In genomic region chr16:70370924-70371323, GRCh38 we compare ENCODE assay signal across 21 cellular contexts.
"Had no signal": no experiment of that assay in that cellular context is flagged by ENCODE, and none has a peak within 500 bp of the region (broad histone marks: within the 10 kb centered on the region; RNA-seq: fewer than 3 reads in every experiment).

No MANE protein-coding gene starts in this region.

- H3K36me3 ChIP-seq: ovary had no signal

- H3K9me3 ChIP-seq: left ventricle myocardium inferior, mucosa of descending colon, ovary, suprapubic skin, tibial artery, upper lobe of right lung had no signal

- H3K27ac ChIP-seq: brain microvascular endothelial cell, foreskin keratinocyte, left ventricle myocardium inferior, ovary, suprapubic skin, tibial artery, upper lobe of right lung had no signal

- H3K4me3 ChIP-seq: left ventricle myocardium inferior, lung, mucosa of descending colon, ovary, skin epidermis, suprapubic skin, tibial artery, upper lobe of right lung had no signal

- H3K27me3 ChIP-seq: brain microvascular endothelial cell, foreskin keratinocyte, ovary, suprapubic skin, tibial artery, upper lobe of right lung had no signal

- H3K27ac Mint-ChIP-seq: activated CD4-positive, alpha-beta T cell treated with anti-CD3 and anti-CD28 coated beads for 36 hours; T-helper 2 cell treated with Interferon-gamma antibody and Interleukin-4, amounts not matched to agents 5 μg/mL and 100 μg/mL, for 36 hours had no signal

- DNase-seq: activated CD4-positive, alpha-beta T cell treated with anti-CD3 and anti-CD28 coated beads for 36 hours; activated CD4-positive, CD25-positive, alpha-beta regulatory T cell; activated gamma-delta T cell treated with Interleukin-2 at 50 U/mL for 16 hours; amniotic stem cell; brain microvascular endothelial cell; foreskin keratinocyte; left ventricle myocardium inferior; mesendoderm; mucosa of descending colon; ovary; retina; stimulated activated CD4-positive, alpha-beta T cell treated with anti-CD3 and anti-CD28 coated beads, Interleukin-12 subunit alpha, Interleukin-12 subunit beta, amount 100 ng/mL, for 4 hours; stimulated activated CD4-positive, alpha-beta T cell treated with anti-CD3 and anti-CD28 coated beads, Interleukin-4, amount 100 ng/mL, for 1 hour; tibial artery; upper lobe of right lung had no signal

- H3K27me3 Mint-ChIP-seq: activated CD4-positive, alpha-beta T cell treated with anti-CD3 and anti-CD28 coated beads for 36 hours; activated naive CD8-positive, alpha-beta T cell treated with anti-CD3 and anti-CD28 coated beads, Interleukin-2, amount 10 ng/mL, durations not matched to agents 7 days and 5 days; progenitor cell of endocrine pancreas had no signal

- H3K4me3 Mint-ChIP-seq: activated CD4-positive, alpha-beta T cell treated with anti-CD3 and anti-CD28 coated beads for 36 hours; activated naive CD8-positive, alpha-beta T cell treated with anti-CD3 and anti-CD28 coated beads, Interleukin-2, amount 10 ng/mL, durations not matched to agents 7 days and 5 days; T-helper 2 cell treated with Interferon-gamma antibody and Interleukin-4, amounts not matched to agents 5 μg/mL and 100 μg/mL, for 36 hours had no signal

- H3K9me3 Mint-ChIP-seq: activated naive CD8-positive, alpha-beta T cell treated with anti-CD3 and anti-CD28 coated beads, Interleukin-2, amount 10 ng/mL, durations not matched to agents 7 days and 5 days; T-helper 2 cell treated with Interferon-gamma antibody and Interleukin-4, amounts not matched to agents 5 μg/mL and 100 μg/mL, for 36 hours had no signal

- H3K4me1 ChIP-seq: foreskin keratinocyte, left ventricle myocardium inferior, suprapubic skin, upper lobe of right lung had no signal
